9 cellular contexts compared by ENCODE assay signal in the genomic region with DNA sequence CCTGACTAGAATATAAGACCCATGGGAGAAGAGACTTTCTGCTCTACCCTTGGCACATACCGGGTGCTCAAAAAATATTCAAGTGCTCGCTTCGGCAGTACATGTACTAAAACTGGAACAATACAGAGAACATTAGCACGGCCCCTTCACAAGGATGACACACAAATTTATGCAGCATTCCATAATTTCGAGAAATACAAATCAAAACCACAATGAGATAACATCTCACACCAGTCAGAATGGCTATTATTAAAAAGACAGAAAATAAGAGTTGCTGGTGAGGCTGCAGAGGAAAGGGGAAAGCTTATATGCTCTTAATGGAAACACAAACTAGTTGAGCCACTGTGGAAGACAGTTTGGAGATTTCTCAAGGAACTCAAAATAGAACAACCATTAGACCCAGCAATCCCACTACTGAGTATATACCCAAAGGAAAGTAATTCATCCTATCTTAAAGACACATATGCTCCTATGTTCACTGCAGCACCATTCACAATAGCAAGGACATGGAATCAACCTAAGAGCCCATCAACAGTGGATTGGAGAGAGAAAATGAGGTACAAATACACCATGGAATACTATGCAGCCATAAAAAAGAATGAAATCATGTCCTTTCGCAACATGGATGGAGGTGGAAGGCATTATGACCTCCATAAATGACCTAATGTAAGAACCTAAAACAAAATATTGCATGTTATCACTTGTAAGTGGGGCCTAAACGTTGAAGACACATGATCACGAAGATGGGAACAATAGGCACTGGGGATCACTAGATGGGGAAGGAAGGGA.
DNase-seq lines count a peak whose midpoint lies in the region; ATAC-seq, FAIRE-seq and TF ChIP-seq lines count a peak whose summit lies in the region.
"Had no signal": no experiment of that assay in that cellular context is flagged by ENCODE, and none has a peak within 500 bp of the region (broad histone marks: within the 10 kb centered on the region; RNA-seq: fewer than 3 reads in every experiment).

No MANE protein-coding gene starts in this region.

- no peaks in the 10 kb centered on the region for H3K79me2 ChIP-seq in HCT116 (ENCODE audit: insufficient read depth, low read length)

- no peak for TF ChIP-seq POLR2A in HCT116 (IDR thresholded peaks at IDR 0.05; ENCODE audit: borderline replicate concordance, extremely low read depth, insufficient read depth, insufficient read length)

- H3K9me3 ChIP-seq in HCT116 (ENCODE audit: control insufficient read depth in 1 of 2, insufficient read depth in 1 of 2, low read depth in 1 of 2, low read length in 2 of 2) (peaks cover 0 to 6% of the 10 kb centered on the region in 2 experiments; a peak in 1 of 4 replicates), SJSA1 (replicated peaks) (no peaks in the 10 kb centered on the region), small intestine (ENCODE audit: control insufficient read depth, low read depth) (no peaks in the 10 kb centered on the region)

- peak overlapping the region; percentile 67 for H2AFZ ChIP-seq in HCT116 (ENCODE audit: low read depth, low read length, poor library complexity, severe bottlenecking)

- no peaks in the 10 kb centered on the region for H3K36me3 Mint-ChIP-seq in WTC11

- FAIRE-seq in small intestine (lab: Jason Lieb, UNC), result no peak
- FAIRE-seq: TTC549 had no signal

- no peaks in the 10 kb centered on the region for H4K20me1 ChIP-seq in HCT116 (ENCODE audit: insufficient read depth)

- ATAC-seq in HCT116 (no peak), WTC11 (no peak)
- peak; percentile 4 for ATAC-seq in stimulated activated naive CD8-positive, alpha-beta T cell treated with anti-CD3 and anti-CD28 coated beads, Interleukin-15, Interleukin-2, amounts not matched to agents 100 U/mL and 50 U/mL, for 24 hours

- intact Hi-C loops in HCT116 (cut with micrococcal nuclease), result no loop called here

- no peak for TF ChIP-seq RAD21 in HCT116 (IDR thresholded peaks at IDR 0.05; ENCODE audit: low read depth)

- no peaks in the 10 kb centered on the region for H3K27me3 ChIP-seq in HCT116 (ENCODE audit: insufficient read depth, low read length)
- H3K27me3 ChIP-seq in SJSA1 (replicated peaks), result no peaks in the 10 kb centered on the region
- H3K27me3 ChIP-seq in small intestine (ENCODE audit: control insufficient read depth in 2 of 2, insufficient read depth in 2 of 2, low read length in 2 of 2), result no peaks in the 10 kb centered on the region

- H3K9me3 Mint-ChIP-seq in WTC11, result peaks cover 9% of the 10 kb centered on the region

- H3K4me3 ChIP-seq in HCT116 (replicated peaks in 1 of 2; ENCODE audit: low read depth in 1 of 2, low read length in 2 of 2) (peak overlapping the region in 1 of 2 experiments; percentile 37; a peak in 2 of 4 replicates), SJSA1 (no peak overlapping the region), fibroblast of villous mesenchyme (ENCODE audit: low read depth, low read length) (no peak overlapping the region), small intestine (ENCODE audit: low read depth in 1 of 2, low read length in 2 of 2) (no peak overlapping the region)

- H3K4me2 ChIP-seq in HCT116 (ENCODE audit: low read length), result peak overlapping the region; percentile 78

- no peak for DNase-seq in HCT116 (ENCODE audit: low read depth, low spot score)
- DNase-seq in SJSA1 (ENCODE audit: low read depth in 1 of 2, low spot score in 2 of 2), result no peak
- DNase-seq in fibroblast of villous mesenchyme (ENCODE audit: low read depth), result peak; percentile 36
- DNase-seq in stimulated activated naive CD8-positive, alpha-beta T cell treated with anti-CD3 and anti-CD28 coated beads, Interleukin-15, Interleukin-2, amounts not matched to agents 100 U/mL and 50 U/mL, for 24 hours, result no peak
- no peak for DNase-seq in NCI-H526 (lab: John Stamatoyannopoulos, UW)
- DNase-seq in small intestine, result no peak
- no peak for DNase-seq in WTC11 (ENCODE audit: low spot score)
- no peak for DNase-seq in stimulated activated CD4-positive, alpha-beta T cell treated with anti-CD3 and anti-CD28 coated beads, Interleukin-2, amount 100 ng/mL, for 24 hours

- H3K27ac ChIP-seq in HCT116 (ENCODE audit: low read depth, low read length) (peak overlapping the region; percentile 69), SJSA1 (peak overlapping the region; percentile 99), small intestine (ENCODE audit: low read depth in 1 of 2, low read length in 1 of 2) (peak overlapping the region in 1 of 2 donors; percentile 86)

- TSS peak; percentile 76 for BruUV-seq in HCT116 (replicated peaks; lab: Mats Ljungman, UMichigan)

- TF ChIP-seq CTCF in HCT116 (IDR thresholded peaks at IDR 0.05 in 2 of 3, conservative IDR thresholded peaks at IDR 0.05 in 1 of 3; ENCODE audit: borderline replicate concordance in 1 of 3, insufficient read depth in 1 of 3, low read depth in 2 of 3, low read length in 2 of 3) (no peak), fibroblast of villous mesenchyme (IDR thresholded peaks at IDR 0.05; ENCODE audit: insufficient read depth, low read depth, low read length) (no peak), WTC11 (IDR thresholded peaks at IDR 0.05) (no peak)

- peaks cover 3% of the 10 kb centered on the region; the same call in 1 of the 2 replicates for H3K9me2 ChIP-seq in HCT116 (ENCODE audit: insufficient read depth)

- H3K27me3 Mint-ChIP-seq in WTC11 (ENCODE audit: low read depth), result no peaks in the 10 kb centered on the region

- peaks cover 12% of the 10 kb centered on the region for H3K4me1 Mint-ChIP-seq in WTC11

- H3K27ac Mint-ChIP-seq in WTC11, result no peak overlapping the region

- 88 to 90% (median 89%) methylated on average over 8 of the region's 8 CpGs for WGBS in small intestine, 3 donors

- peak overlapping the region; percentile 54 for H3K9ac ChIP-seq in HCT116 (ENCODE audit: low read length)

- RAD21 ChIA-PET in HCT116 (lab: Charles Lee; ENCODE audit: low non-redundant PET in 1 of 2, low total read pairs in 2 of 2, uncharacterized antibody in 2 of 2, unreplicated experiment in 2 of 2), result no interaction called here

- H3K4me1 ChIP-seq in HCT116 (ENCODE audit: control insufficient read depth in 1 of 2, insufficient read depth in 2 of 2, low read length in 2 of 2) (peaks cover 22 to 25% of the 10 kb centered on the region in 2 experiments), SJSA1 (replicated peaks) (peaks cover 31% of the 10 kb centered on the region), small intestine (ENCODE audit: control insufficient read depth in 2 of 2, insufficient read depth in 1 of 2, low read depth in 1 of 2, low read length in 1 of 2) (peaks cover 0 to 5% of the 10 kb centered on the region in 2 donors)

- H3K36me3 ChIP-seq in HCT116 (ENCODE audit: control insufficient read depth in 1 of 2, insufficient read depth in 2 of 2, low read length in 2 of 2) (no peaks in the 10 kb centered on the region), SJSA1 (no peaks in the 10 kb centered on the region), small intestine (ENCODE audit: control insufficient read depth in 2 of 2, insufficient read depth in 2 of 2, low read length in 2 of 2) (no peaks in the 10 kb centered on the region)

- H3K4me3 Mint-ChIP-seq in WTC11, result no peak overlapping the region

- CTCF ChIA-PET in HCT116 (lab: Charles Lee), result no interaction called here
- CTCF ChIA-PET in WTC11 (lab: Charles Lee), result interaction anchor here (0.8 kb wide), 1 partner anchor 71 kb away, joined by 3 read pairs; a partner anchor contains a TSS

- POLR2A ChIA-PET in HCT116 (lab: Charles Lee), result interaction anchor here (0.8 kb wide), 1 partner anchor 15 kb away, joined by 3 read pairs; no protein-coding TSS in a partner anchor
- POLR2A ChIA-PET in WTC11 (lab: Charles Lee), result no interaction called here

TF ChIP-seq in HCT116, 20 proteins besides CTCF, POLR2A, EP300 and RAD21:
- TF ChIP-seq EZH2phosphoT487 (IDR thresholded peaks at IDR 0.05; ENCODE audit: borderline replicate concordance) (no peak), EGR1 (IDR thresholded peaks at IDR 0.05; ENCODE audit: low read depth) (no peak), POLR2AphosphoS5 (IDR thresholded peaks at IDR 0.05; ENCODE audit: low read depth, low read length) (no peak), CBX3 (IDR thresholded peaks at IDR 0.05; ENCODE audit: low read depth) (0 out of 2 replicates have a peak, but pooled peaks have one; percentile 35)

TF ChIP-seq in WTC11, 78 proteins besides CTCF, POLR2A, EP300 and RAD21:
- TF ChIP-seq ESRRA (CRISPR knock-in tag; IDR thresholded peaks at IDR 0.05; ENCODE audit: borderline replicate concordance), result no peak
- TF ChIP-seq ATF1 (CRISPR knock-in tag; IDR thresholded peaks at IDR 0.05), result no peak
- no peak for TF ChIP-seq PRRX2 (CRISPR knock-in tag; IDR thresholded peaks at IDR 0.05)
- no peak for TF ChIP-seq FOXK1 (CRISPR knock-in tag; IDR thresholded peaks at IDR 0.05)
